27 cellular contexts compared by ENCODE assay signal in the genomic region with DNA sequence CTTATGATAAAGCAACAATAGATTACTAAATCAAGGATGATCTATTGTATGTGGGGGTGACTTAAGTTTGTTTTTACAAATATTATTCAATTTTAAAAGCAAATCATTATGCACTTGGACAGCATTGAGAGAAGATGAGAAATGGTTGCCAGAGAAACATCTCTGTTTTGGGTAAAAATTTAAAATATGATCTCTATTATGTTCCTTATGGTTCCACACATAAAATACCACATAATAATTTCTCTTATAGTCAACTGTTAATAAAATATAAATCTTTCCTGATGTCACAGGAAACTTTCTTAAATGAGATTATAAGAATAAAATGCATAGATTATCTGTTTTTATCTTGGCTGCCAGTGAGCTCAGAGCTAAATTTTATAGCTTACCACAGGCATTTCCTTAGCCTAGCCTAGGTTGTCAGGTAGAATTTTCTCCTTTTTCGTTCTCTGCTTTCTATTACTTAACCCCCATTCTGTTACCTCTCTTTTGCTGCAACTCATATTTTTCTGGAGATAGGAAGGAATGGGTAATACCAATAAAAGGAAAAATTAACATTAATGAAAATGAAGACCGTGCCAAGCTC.
"Had no signal": no experiment of that assay in that cellular context is flagged by ENCODE, and none has a peak within 500 bp of the region (broad histone marks: within the 10 kb centered on the region; RNA-seq: fewer than 3 reads in every experiment).

No MANE protein-coding gene starts in this region.

- H3K36me3 Mint-ChIP-seq: activated CD8-positive, alpha-beta memory T cell treated with anti-CD3 and anti-CD28 coated beads, Interleukin-2, amount 10 ng/mL, durations not matched to agents 7 days and 5 days; activated naive CD4-positive, alpha-beta T cell treated with anti-CD3 and anti-CD28 coated beads, Interleukin-2, amount 50 U/mL, for 24 hours; WTC11 had no signal

- ATAC-seq: activated CD8-positive, alpha-beta memory T cell treated with anti-CD3 and anti-CD28 coated beads, Interleukin-2, amount 10 ng/mL, durations not matched to agents 7 days and 5 days; body of pancreas; WTC11 had no signal

- DNase-seq: activated CD4-positive, alpha-beta T cell treated with anti-CD3 and anti-CD28 coated beads for 1 hour; activated CD4-positive, alpha-beta T cell treated with anti-CD3 and anti-CD28 coated beads, Interleukin-2, amount 10 ng/mL, durations not matched to agents 24 days and 14 days; activated CD4-positive, alpha-beta T cell treated with anti-CD3 and anti-CD28 coated beads, Interleukin-2, amount 50 U/mL, for 48 hours; activated CD8-positive, alpha-beta memory T cell treated with anti-CD3 and anti-CD28 coated beads, Interleukin-2, amount 10 ng/mL, durations not matched to agents 7 days and 5 days; activated effector memory CD4-positive, alpha-beta T cell treated with Interleukin-2 at 50 U/mL for 16 hours; activated naive CD4-positive, alpha-beta T cell; activated T-cell treated with anti-CD3 and anti-CD28 coated beads, Interleukin-2, amount 50 U/mL, for 24 hours; aorta; body of pancreas; IMR-90; Kasumi-1; KBM-7; MG63; NCI-H1105; NCI-H1436; NCI-H187; NCI-H2081 treated with DMSO at 0.1 percent for 48 hours; NCI-H2171 treated with DMSO at 0.1 percent for 48 hours; NCI-H345; NCI-H524; PC-9; SIG-M5; SW 1271 had no signal

- H3K4me1 ChIP-seq: body of pancreas had no signal

- H3K27me3 ChIP-seq: body of pancreas, MG63 had no signal

- H2AFZ ChIP-seq: PC-9 had no signal

- H3K9me3 Mint-ChIP-seq: activated CD4-positive, alpha-beta T cell treated with anti-CD3 and anti-CD28 coated beads, Interleukin-2, amount 10 ng/mL, durations not matched to agents 24 days and 14 days; activated naive CD4-positive, alpha-beta T cell treated with anti-CD3 and anti-CD28 coated beads, Interleukin-2, amount 50 U/mL, for 24 hours; activated T-cell treated with anti-CD3 and anti-CD28 coated beads, Interleukin-2, amount 50 U/mL, for 24 hours; activated T-helper 1 cell treated with anti-CD3 and anti-CD28 coated beads, Interleukin-12 subunit alpha, Interleukin-12 subunit beta, Interleukin-2, Interleukin-4 antibody, amounts not matched to agents 30 ng/mL and 10 ng/mL and 1 ng/mL, durations not matched to agents 14 hours and 24 hours and 36 hours; central memory CD8-positive, alpha-beta T cell had no signal

- H3K4me3 ChIP-seq: body of pancreas, MG63, PC-9 had no signal

- H3K27ac ChIP-seq: body of pancreas, PC-9 had no signal

- H3K4me3 Mint-ChIP-seq: activated CD4-positive, alpha-beta T cell treated with anti-CD3 and anti-CD28 coated beads, Interleukin-2, amount 10 ng/mL, durations not matched to agents 24 days and 14 days; activated CD8-positive, alpha-beta memory T cell treated with anti-CD3 and anti-CD28 coated beads, Interleukin-2, amount 10 ng/mL, durations not matched to agents 7 days and 5 days; activated naive CD4-positive, alpha-beta T cell treated with anti-CD3 and anti-CD28 coated beads, Interleukin-2, amount 50 U/mL, for 24 hours; activated T-cell treated with anti-CD3 and anti-CD28 coated beads, Interleukin-2, amount 50 U/mL, for 24 hours; activated T-helper 1 cell treated with anti-CD3 and anti-CD28 coated beads, Interleukin-12 subunit alpha, Interleukin-12 subunit beta, Interleukin-2, Interleukin-4 antibody, amounts not matched to agents 30 ng/mL and 10 ng/mL and 1 ng/mL, durations not matched to agents 14 hours and 24 hours and 36 hours; central memory CD8-positive, alpha-beta T cell; WTC11 had no signal

- H3K4me1 Mint-ChIP-seq: activated CD4-positive, alpha-beta T cell treated with anti-CD3 and anti-CD28 coated beads, Interleukin-2, amount 10 ng/mL, durations not matched to agents 24 days and 14 days; activated CD8-positive, alpha-beta memory T cell treated with anti-CD3 and anti-CD28 coated beads, Interleukin-2, amount 10 ng/mL, durations not matched to agents 7 days and 5 days; activated naive CD4-positive, alpha-beta T cell treated with anti-CD3 and anti-CD28 coated beads, Interleukin-2, amount 50 U/mL, for 24 hours; central memory CD8-positive, alpha-beta T cell had no signal

- H3K4me2 ChIP-seq: PC-9 had no signal

- H3K27ac Mint-ChIP-seq: activated CD4-positive, alpha-beta T cell treated with anti-CD3 and anti-CD28 coated beads, Interleukin-2, amount 10 ng/mL, durations not matched to agents 24 days and 14 days; activated CD8-positive, alpha-beta memory T cell treated with anti-CD3 and anti-CD28 coated beads, Interleukin-2, amount 10 ng/mL, durations not matched to agents 7 days and 5 days; activated naive CD4-positive, alpha-beta T cell treated with anti-CD3 and anti-CD28 coated beads, Interleukin-2, amount 50 U/mL, for 24 hours; activated T-cell treated with anti-CD3 and anti-CD28 coated beads, Interleukin-2, amount 50 U/mL, for 24 hours; activated T-helper 1 cell treated with anti-CD3 and anti-CD28 coated beads, Interleukin-12 subunit alpha, Interleukin-12 subunit beta, Interleukin-2, Interleukin-4 antibody, amounts not matched to agents 30 ng/mL and 10 ng/mL and 1 ng/mL, durations not matched to agents 14 hours and 24 hours and 36 hours; WTC11 had no signal

- H3K9me3 ChIP-seq: body of pancreas, MG63 had no signal

- H3K27me3 Mint-ChIP-seq: activated CD4-positive, alpha-beta T cell treated with anti-CD3 and anti-CD28 coated beads, Interleukin-2, amount 10 ng/mL, durations not matched to agents 24 days and 14 days; activated CD8-positive, alpha-beta memory T cell treated with anti-CD3 and anti-CD28 coated beads, Interleukin-2, amount 10 ng/mL, durations not matched to agents 7 days and 5 days; activated naive CD4-positive, alpha-beta T cell treated with anti-CD3 and anti-CD28 coated beads, Interleukin-2, amount 50 U/mL, for 24 hours; central memory CD8-positive, alpha-beta T cell had no signal

- H3K36me3 ChIP-seq: MG63 had no signal
